ENCODE assay signal across 20 cellular contexts in the genomic region with DNA sequence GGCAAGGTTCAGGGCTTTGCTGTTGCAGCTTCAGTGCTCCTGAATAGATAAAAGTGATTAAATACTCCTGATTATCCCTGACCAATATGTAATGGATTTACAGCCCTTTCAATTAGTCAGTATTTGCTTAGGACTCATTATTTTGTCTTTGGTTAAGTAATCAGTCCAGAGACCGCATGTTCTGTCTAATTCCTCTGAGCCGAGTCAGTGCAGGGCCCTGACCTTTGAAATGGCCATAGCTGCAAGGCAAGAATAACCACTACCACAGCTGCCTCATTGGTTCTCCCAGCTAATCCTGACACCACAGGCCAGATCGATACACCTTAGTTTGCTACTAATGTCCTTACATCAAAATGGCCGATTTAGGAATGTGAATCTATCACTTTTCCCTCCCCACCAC.
DNase-seq lines count a peak whose midpoint lies in the region; ATAC-seq and TF ChIP-seq lines count a peak whose summit lies in the region.
"Had no signal": no experiment of that assay in that cellular context is flagged by ENCODE, and none has a peak within 500 bp of the region (broad histone marks: within the 10 kb centered on the region; RNA-seq: fewer than 3 reads in every experiment).

No MANE protein-coding gene starts in this region.

- no peaks in the 10 kb centered on the region for H4K20me1 ChIP-seq in OCI-LY1 (ENCODE audit: insufficient read depth, low read length)
- H4K20me1 ChIP-seq: BLaER1 treated with 17β-estradiol and CSF1 and Interleukin-3, amounts not matched to agents 10 nM and 100 nM had no signal

- H3K4me1 ChIP-seq in OCI-LY1 (ENCODE audit: insufficient read depth, low read length, severe bottlenecking), result peaks cover 93% of the 10 kb centered on the region
- H3K4me1 ChIP-seq: BLaER1 treated with 17β-estradiol and CSF1 and Interleukin-3, amounts not matched to agents 10 nM and 100 nM; breast epithelium; tibial artery had no signal

- DNase-seq in GM04503 (ENCODE audit: low read depth) (peak; percentile 50), foreskin fibroblast (peak; percentile 79 to 84), renal cortical epithelial cell (ENCODE audit: low read depth) (peak; percentile 66), iPS-NIHi7 (ENCODE audit: extremely low spot score) (no peak)
- no peak for DNase-seq in activated CD4-positive, alpha-beta T cell treated with anti-CD3 and anti-CD28 coated beads for 1 hour
- DNase-seq: activated T-cell treated with anti-CD3 and anti-CD28 coated beads, Interleukin-2, amount 50 U/mL, for 1 hour; esophagus squamous epithelium; hippocampal formation; KG1; left cardiac atrium; T-helper 9 cell; tibial artery had no signal

- no peaks in the 10 kb centered on the region for H3K27me3 ChIP-seq in OCI-LY1 (ENCODE audit: insufficient read depth, low read length)
- H3K27me3 ChIP-seq: BLaER1 treated with 17β-estradiol and CSF1 and Interleukin-3, amounts not matched to agents 10 nM and 100 nM; breast epithelium; esophagus squamous epithelium; SJCRH30; tibial artery had no signal

- H3F3A ChIP-seq in OCI-LY1 (ENCODE audit: insufficient read depth, low read length), result peaks cover 8% of the 10 kb centered on the region; the same call in 1 of the 2 replicates

- ATAC-seq in HG02981 (IDR thresholded peaks at IDR 0.05; ENCODE audit: unreplicated experiment) (no peak), GM21390 (IDR thresholded peaks at IDR 0.05; ENCODE audit: unreplicated experiment) (no peak)
- ATAC-seq: stimulated activated effector memory CD8-positive, alpha-beta T cell treated with anti-CD3 and anti-CD28 coated beads, Interleukin-12 subunit alpha, Interleukin-12 subunit beta, amount 100 ng/mL, for 72 hours had no signal

- H3K79me2 ChIP-seq in OCI-LY1 (ENCODE audit: insufficient read depth, low read length), result no peaks in the 10 kb centered on the region

- no peak overlapping the region for H2AFZ ChIP-seq in OCI-LY1 (ENCODE audit: low read length)

- H3K36me3 ChIP-seq in OCI-LY1 (ENCODE audit: insufficient read depth, low read length), result peaks cover 37% of the 10 kb centered on the region; the same call in 1 of the 2 replicates
- H3K36me3 ChIP-seq: BLaER1 treated with 17β-estradiol and CSF1 and Interleukin-3, amounts not matched to agents 10 nM and 100 nM; breast epithelium had no signal

- peak overlapping the region; percentile 63 for H3K9ac ChIP-seq in OCI-LY1 (ENCODE audit: low read length)
- H3K9ac ChIP-seq: BLaER1 treated with 17β-estradiol and CSF1 and Interleukin-3, amounts not matched to agents 10 nM and 100 nM had no signal

- H3K4me3 ChIP-seq in OCI-LY1 (ENCODE audit: low read depth, low read length, poor library complexity, severe bottlenecking) (peak overlapping the region; percentile 42), foreskin fibroblast (ENCODE audit: low read depth in 1 of 2, low read length in 2 of 2) (no peak overlapping the region)
- H3K4me3 ChIP-seq: BLaER1 treated with 17β-estradiol and CSF1 and Interleukin-3, amounts not matched to agents 10 nM and 100 nM; breast epithelium; esophagus squamous epithelium; SJCRH30; smooth muscle cell; tibial artery had no signal

- peak overlapping the region; percentile 60 for H3K4me2 ChIP-seq in OCI-LY1 (ENCODE audit: low read length)
- H3K4me2 ChIP-seq: BLaER1 treated with 17β-estradiol and CSF1 and Interleukin-3, amounts not matched to agents 10 nM and 100 nM; smooth muscle cell had no signal

- H3K9me2 ChIP-seq in OCI-LY1 (ENCODE audit: low read depth, low read length), result no peaks in the 10 kb centered on the region

- H3K9me3 ChIP-seq in OCI-LY1 (ENCODE audit: low read length), result no peaks in the 10 kb centered on the region
- H3K9me3 ChIP-seq: BLaER1 treated with 17β-estradiol and CSF1 and Interleukin-3, amounts not matched to agents 10 nM and 100 nM; breast epithelium; esophagus squamous epithelium; SJCRH30; tibial artery had no signal

- peak overlapping the region; percentile 99 for H3K27ac ChIP-seq in OCI-LY1 (ENCODE audit: low read depth, low read length, poor library complexity, severe bottlenecking)
- H3K27ac ChIP-seq: BLaER1 treated with 17β-estradiol and CSF1 and Interleukin-3, amounts not matched to agents 10 nM and 100 nM; breast epithelium; esophagus squamous epithelium; SJCRH30; tibial artery had no signal

- TF ChIP-seq CTCF in OCI-LY1 (IDR thresholded peaks at IDR 0.05; ENCODE audit: low read length) (no peak), foreskin fibroblast (IDR thresholded peaks at IDR 0.05; ENCODE audit: low read depth, low read length) (no peak)

Comparison
In these comparisons a context has a peak if more than half of its experiments do, and no peak if none do; other contexts are left out.
1. DNase-seq: peak in GM04503 (single experiment), foreskin fibroblast (2 of 2) and renal cortical epithelial cell (single experiment); none in activated CD4-positive, alpha-beta T cell treated with anti-CD3 and anti-CD28 coated beads for 1 hour (single experiment) and iPS-NIHi7 (single experiment).